Comparison of ENCODE assay signal across 14 cellular contexts in genomic region chr6:70415660-70416059, GRCh38. TPM values are rescaled to one million over a fixed set of nuclear protein-coding genes. Genes with fewer than 3 reads are reported as not detected.
A peak's percentile ranks its signal among the peaks of the same experiment; 100 is the strongest.
DNase-seq lines count a peak whose midpoint lies in the region; TF ChIP-seq lines count a peak whose summit lies in the region.
"Had no signal": no experiment of that assay in that cellular context is flagged by ENCODE, and none has a peak within 500 bp of the region (broad histone marks: within the 10 kb centered on the region; RNA-seq: fewer than 3 reads in every experiment).

No MANE protein-coding gene starts in this region.

- peaks cover 36% of the 10 kb centered on the region for H3K36me3 ChIP-seq in BLaER1
- no peaks in the 10 kb centered on the region for H3K36me3 ChIP-seq in adipocyte (ENCODE audit: control insufficient read depth, insufficient read depth, low read length, severe bottlenecking)

- H3K4me1 ChIP-seq in BLaER1, result peaks cover 27% of the 10 kb centered on the region
- H3K4me1 ChIP-seq in adipocyte (ENCODE audit: control insufficient read depth, insufficient read depth, low read length), result peaks cover 9% of the 10 kb centered on the region

- H3K27ac ChIP-seq in BLaER1, result no peak overlapping the region
- H3K27ac ChIP-seq: lower lobe of right lung had no signal

- peak overlapping the region; percentile 86 for H3K4me2 ChIP-seq in BLaER1

- no peak overlapping the region for H3K9ac ChIP-seq in BLaER1
- no peak overlapping the region for H3K9ac ChIP-seq in adipocyte (ENCODE audit: low read length)

- H3K27me3 ChIP-seq in BLaER1 (no peaks in the 10 kb centered on the region), adipocyte (replicated peaks; ENCODE audit: control insufficient read depth, insufficient read depth, low read length) (no peaks in the 10 kb centered on the region)
- H3K27me3 ChIP-seq: stomach had no signal

- peaks cover 18% of the 10 kb centered on the region for H3K36me3 Mint-ChIP-seq in nephron (ENCODE audit: low read depth)

- peak overlapping the region; percentile 14 to 31 (median 29) for H3K4me3 Mint-ChIP-seq in nephron

- H4K20me1 ChIP-seq in BLaER1, result peaks cover 15% of the 10 kb centered on the region; the same call in 1 of the 2 replicates

- peaks cover 8% of the 10 kb centered on the region for H3K4me1 Mint-ChIP-seq in nephron

- H3K4me3 ChIP-seq in BLaER1 (no peak overlapping the region), adipocyte (ENCODE audit: low read length) (no peak overlapping the region)
- H3K4me3 ChIP-seq: lower lobe of right lung had no signal

- no peak for TF ChIP-seq CTCF in nephron (IDR thresholded peaks at IDR 0.05; ENCODE audit: unreplicated experiment in 3 of 3)

- no peaks in the 10 kb centered on the region for H3K9me3 ChIP-seq in BLaER1
- no peaks in the 10 kb centered on the region for H3K9me3 ChIP-seq in adipocyte (ENCODE audit: control insufficient read depth, low read length)
- H3K9me3 ChIP-seq: lower lobe of right lung, stomach had no signal

- no peak overlapping the region for H3K27ac Mint-ChIP-seq in nephron

- DNase-seq in HT-29 (ENCODE audit: low spot score) (peak; percentile 18), adipocyte (ENCODE audit: low read depth) (peak; percentile 2), HUDEP-2 (lab: John Stamatoyannopoulos, UW; ENCODE audit: unreplicated experiment in 76 of 76) (no peak), NCI-H1092 (lab: John Stamatoyannopoulos, UW) (no peak), A172 (ENCODE audit: low spot score) (no peak)
- no peak for DNase-seq in activated CD4-positive, alpha-beta T cell treated with anti-CD3 and anti-CD28 coated beads for 48 hours
- DNase-seq: COR-L47, lower lobe of right lung, NCI-H2081 treated with DMSO at 0.1 percent for 48 hours, NCI-H526, stomach had no signal

- no peaks in the 10 kb centered on the region for H3K9me3 Mint-ChIP-seq in nephron
- H3K9me3 Mint-ChIP-seq: naive B cell had no signal

- H3K27me3 Mint-ChIP-seq in nephron (ENCODE audit: low read depth), result no peaks in the 10 kb centered on the region
- H3K27me3 Mint-ChIP-seq: naive B cell had no signal

RNA-seq across cellular contexts. Expression of gene FAM135A, which starts 2.4 kb away (rescaled TPM):
- 22.7 and 24.4 TPM in 2 replicates for total RNA-seq in HT-29 (2014; rRNA removed; shearing (Covaris generic))
- total RNA-seq in A172 (2014; rRNA removed; shearing (Covaris generic)), result 9.1 and 15.2 TPM in 2 replicates

Comparison
In these comparisons a context has a peak if more than half of its experiments do, and no peak if none do; other contexts are left out.
1. DNase-seq: peak in HT-29 (single experiment) and adipocyte (single experiment); none in HUDEP-2 (0 of 76), NCI-H1092 (single experiment), A172 (single experiment) and activated CD4-positive, alpha-beta T cell treated with anti-CD3 and anti-CD28 coated beads for 48 hours (single experiment).